Comparison of ENCODE assay signal across 1 cellular context in the genomic region with DNA sequence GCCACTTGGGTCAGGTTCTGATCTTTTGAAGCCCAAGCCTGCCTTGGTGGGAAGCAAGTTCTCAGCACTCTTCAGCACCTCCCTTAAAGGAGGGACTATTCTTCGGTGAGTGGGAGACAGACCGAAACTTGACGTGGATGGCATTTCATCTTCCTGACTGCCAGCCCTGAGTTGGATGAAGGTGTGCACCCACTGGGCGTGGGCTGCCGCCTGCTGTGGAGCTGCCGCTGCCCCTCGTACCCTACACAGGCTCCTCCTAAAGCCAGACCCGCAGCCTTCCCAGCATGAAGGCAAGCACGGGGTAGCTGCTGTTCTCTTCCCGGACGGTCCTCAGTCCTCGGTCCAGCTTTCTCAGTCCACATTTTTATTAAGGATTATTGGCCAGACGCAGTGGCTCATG.
TF ChIP-seq lines count a peak whose summit lies in the region.

No MANE protein-coding gene starts in this region.

TF ChIP-seq in H1, 55 proteins besides CTCF, POLR2A, EP300 and RAD21:
- no peak for TF ChIP-seq SP2 (IDR thresholded peaks at IDR 0.05; ENCODE audit: low read length)
- no peak for TF ChIP-seq SRF (IDR thresholded peaks at IDR 0.05; ENCODE audit: low read depth, low read length)
- no peak for TF ChIP-seq CREB1 (IDR thresholded peaks at IDR 0.05)
- no peak for TF ChIP-seq CTBP2 (IDR thresholded peaks at IDR 0.05; ENCODE audit: borderline replicate concordance, insufficient read depth, insufficient read length, low read length)
- TF ChIP-seq SIX5 (IDR thresholded peaks at IDR 0.05; ENCODE audit: low read depth, low read length), result no peak
- no peak for TF ChIP-seq ASH2L (IDR thresholded peaks at IDR 0.05; ENCODE audit: low read length)
- TF ChIP-seq BCL11A (IDR thresholded peaks at IDR 0.05; ENCODE audit: low read depth in 2 of 2, low read length in 2 of 2), result no peak
- TF ChIP-seq, protein P1, sequence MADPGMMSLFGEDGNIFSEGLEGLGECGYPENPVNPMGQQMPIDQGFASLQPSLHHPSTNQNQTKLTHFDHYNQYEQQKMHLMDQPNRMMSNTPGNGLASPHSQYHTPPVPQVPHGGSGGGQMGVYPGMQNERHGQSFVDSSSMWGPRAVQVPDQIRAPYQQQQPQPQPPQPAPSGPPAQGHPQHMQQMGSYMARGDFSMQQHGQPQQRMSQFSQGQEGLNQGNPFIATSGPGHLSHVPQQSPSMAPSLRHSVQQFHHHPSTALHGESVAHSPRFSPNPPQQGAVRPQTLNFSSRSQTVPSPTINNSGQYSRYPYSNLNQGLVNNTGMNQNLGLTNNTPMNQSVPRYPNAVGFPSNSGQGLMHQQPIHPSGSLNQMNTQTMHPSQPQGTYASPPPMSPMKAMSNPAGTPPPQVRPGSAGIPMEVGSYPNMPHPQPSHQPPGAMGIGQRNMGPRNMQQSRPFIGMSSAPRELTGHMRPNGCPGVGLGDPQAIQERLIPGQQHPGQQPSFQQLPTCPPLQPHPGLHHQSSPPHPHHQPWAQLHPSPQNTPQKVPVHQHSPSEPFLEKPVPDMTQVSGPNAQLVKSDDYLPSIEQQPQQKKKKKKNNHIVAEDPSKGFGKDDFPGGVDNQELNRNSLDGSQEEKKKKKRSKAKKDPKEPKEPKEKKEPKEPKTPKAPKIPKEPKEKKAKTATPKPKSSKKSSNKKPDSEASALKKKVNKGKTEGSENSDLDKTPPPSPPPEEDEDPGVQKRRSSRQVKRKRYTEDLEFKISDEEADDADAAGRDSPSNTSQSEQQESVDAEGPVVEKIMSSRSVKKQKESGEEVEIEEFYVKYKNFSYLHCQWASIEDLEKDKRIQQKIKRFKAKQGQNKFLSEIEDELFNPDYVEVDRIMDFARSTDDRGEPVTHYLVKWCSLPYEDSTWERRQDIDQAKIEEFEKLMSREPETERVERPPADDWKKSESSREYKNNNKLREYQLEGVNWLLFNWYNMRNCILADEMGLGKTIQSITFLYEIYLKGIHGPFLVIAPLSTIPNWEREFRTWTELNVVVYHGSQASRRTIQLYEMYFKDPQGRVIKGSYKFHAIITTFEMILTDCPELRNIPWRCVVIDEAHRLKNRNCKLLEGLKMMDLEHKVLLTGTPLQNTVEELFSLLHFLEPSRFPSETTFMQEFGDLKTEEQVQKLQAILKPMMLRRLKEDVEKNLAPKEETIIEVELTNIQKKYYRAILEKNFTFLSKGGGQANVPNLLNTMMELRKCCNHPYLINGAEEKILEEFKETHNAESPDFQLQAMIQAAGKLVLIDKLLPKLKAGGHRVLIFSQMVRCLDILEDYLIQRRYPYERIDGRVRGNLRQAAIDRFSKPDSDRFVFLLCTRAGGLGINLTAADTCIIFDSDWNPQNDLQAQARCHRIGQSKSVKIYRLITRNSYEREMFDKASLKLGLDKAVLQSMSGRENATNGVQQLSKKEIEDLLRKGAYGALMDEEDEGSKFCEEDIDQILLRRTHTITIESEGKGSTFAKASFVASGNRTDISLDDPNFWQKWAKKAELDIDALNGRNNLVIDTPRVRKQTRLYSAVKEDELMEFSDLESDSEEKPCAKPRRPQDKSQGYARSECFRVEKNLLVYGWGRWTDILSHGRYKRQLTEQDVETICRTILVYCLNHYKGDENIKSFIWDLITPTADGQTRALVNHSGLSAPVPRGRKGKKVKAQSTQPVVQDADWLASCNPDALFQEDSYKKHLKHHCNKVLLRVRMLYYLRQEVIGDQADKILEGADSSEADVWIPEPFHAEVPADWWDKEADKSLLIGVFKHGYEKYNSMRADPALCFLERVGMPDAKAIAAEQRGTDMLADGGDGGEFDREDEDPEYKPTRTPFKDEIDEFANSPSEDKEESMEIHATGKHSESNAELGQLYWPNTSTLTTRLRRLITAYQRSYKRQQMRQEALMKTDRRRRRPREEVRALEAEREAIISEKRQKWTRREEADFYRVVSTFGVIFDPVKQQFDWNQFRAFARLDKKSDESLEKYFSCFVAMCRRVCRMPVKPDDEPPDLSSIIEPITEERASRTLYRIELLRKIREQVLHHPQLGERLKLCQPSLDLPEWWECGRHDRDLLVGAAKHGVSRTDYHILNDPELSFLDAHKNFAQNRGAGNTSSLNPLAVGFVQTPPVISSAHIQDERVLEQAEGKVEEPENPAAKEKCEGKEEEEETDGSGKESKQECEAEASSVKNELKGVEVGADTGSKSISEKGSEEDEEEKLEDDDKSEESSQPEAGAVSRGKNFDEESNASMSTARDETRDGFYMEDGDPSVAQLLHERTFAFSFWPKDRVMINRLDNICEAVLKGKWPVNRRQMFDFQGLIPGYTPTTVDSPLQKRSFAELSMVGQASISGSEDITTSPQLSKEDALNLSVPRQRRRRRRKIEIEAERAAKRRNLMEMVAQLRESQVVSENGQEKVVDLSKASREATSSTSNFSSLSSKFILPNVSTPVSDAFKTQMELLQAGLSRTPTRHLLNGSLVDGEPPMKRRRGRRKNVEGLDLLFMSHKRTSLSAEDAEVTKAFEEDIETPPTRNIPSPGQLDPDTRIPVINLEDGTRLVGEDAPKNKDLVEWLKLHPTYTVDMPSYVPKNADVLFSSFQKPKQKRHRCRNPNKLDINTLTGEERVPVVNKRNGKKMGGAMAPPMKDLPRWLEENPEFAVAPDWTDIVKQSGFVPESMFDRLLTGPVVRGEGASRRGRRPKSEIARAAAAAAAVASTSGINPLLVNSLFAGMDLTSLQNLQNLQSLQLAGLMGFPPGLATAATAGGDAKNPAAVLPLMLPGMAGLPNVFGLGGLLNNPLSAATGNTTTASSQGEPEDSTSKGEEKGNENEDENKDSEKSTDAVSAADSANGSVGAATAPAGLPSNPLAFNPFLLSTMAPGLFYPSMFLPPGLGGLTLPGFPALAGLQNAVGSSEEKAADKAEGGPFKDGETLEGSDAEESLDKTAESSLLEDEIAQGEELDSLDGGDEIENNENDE (IDR thresholded peaks at IDR 0.05; ENCODE audit: insufficient replicate concordance, low read length), result no peak
- TF ChIP-seq KDM1A (IDR thresholded peaks at IDR 0.05; ENCODE audit: borderline replicate concordance, low read length), result no peak
- no peak for TF ChIP-seq SUZ12 (IDR thresholded peaks at IDR 0.05; ENCODE audit: low read length)
- TF ChIP-seq CBX5 (IDR thresholded peaks at IDR 0.05; ENCODE audit: low read depth, low read length), result no peak
- TF ChIP-seq BACH1 (IDR thresholded peaks at IDR 0.05; ENCODE audit: low read length), result no peak
- TF ChIP-seq TAF1 (IDR thresholded peaks at IDR 0.05; ENCODE audit: low read depth, low read length), result no peak
- no peak for TF ChIP-seq NANOG (IDR thresholded peaks at IDR 0.05; ENCODE audit: insufficient read depth, low read depth, low read length, poor library complexity, severe bottlenecking)
TF ChIP-seq in H1: peak in this region for 0.
